ENCODE assay signal across 15 cellular contexts in genomic region chr2:160963957-160964356, GRCh38.
DNase-seq lines count a peak whose midpoint lies in the region; ATAC-seq, FAIRE-seq and TF ChIP-seq lines count a peak whose summit lies in the region.
"Had no signal": no experiment of that assay in that cellular context is flagged by ENCODE, and none has a peak within 500 bp of the region (broad histone marks: within the 10 kb centered on the region; RNA-seq: fewer than 3 reads in every experiment).

No MANE protein-coding gene starts in this region.

- no peak overlapping the region for H4K91ac ChIP-seq in IMR-90 (ENCODE audit: insufficient read depth, low read depth, low read length)
- no peak overlapping the region for H4K91ac ChIP-seq in H1 (replicated peaks; ENCODE audit: insufficient read length, low read length)

- H3K4me3 ChIP-seq in IMR-90 (ENCODE audit: insufficient read depth, low read depth, low read length), result no peak overlapping the region
- no peak overlapping the region for H3K4me3 ChIP-seq in H1 (ENCODE audit: extremely low read depth in 1 of 4, insufficient read depth in 2 of 4, low read depth in 3 of 4, low read length in 4 of 4)
- H3K4me3 ChIP-seq in fibroblast of the aortic adventitia (ENCODE audit: low read depth, low read length), result no peak overlapping the region
- H3K4me3 ChIP-seq in prostate gland, result no peak overlapping the region
- H3K4me3 ChIP-seq: A549 had no signal

- POLR2A ChIA-PET in IMR-90 (lab: Charles Lee; ENCODE audit: unreplicated experiment), result no interaction called here
- POLR2A ChIA-PET in H1 (lab: Charles Lee; ENCODE audit: partially characterized antibody), result no interaction called here

- no peak for ATAC-seq in IMR-90 (ENCODE audit: low read depth)
- ATAC-seq: A549, HepG2 had no signal

- TF ChIP-seq CTCF in IMR-90 (conservative IDR thresholded peaks at IDR 0.05; ENCODE audit: low read depth, low read length) (no peak), H1 (IDR thresholded peaks at IDR 0.05; ENCODE audit: control extremely low read depth in 1 of 3, insufficient read depth in 1 of 3, low read depth in 1 of 3, low read length in 3 of 3) (no peak), fibroblast of the aortic adventitia (IDR thresholded peaks at IDR 0.05; ENCODE audit: insufficient read depth, low read length) (no peak), HFFc6 (IDR thresholded peaks at IDR 0.05) (no peak), prostate gland (IDR thresholded peaks at IDR 0.05) (no peak)

- H3K9ac ChIP-seq in IMR-90 (ENCODE audit: low read depth, low read length) (no peak overlapping the region), H1 (replicated peaks in 1 of 4; ENCODE audit: extremely low read depth in 1 of 4, low read depth in 3 of 4, low read length in 3 of 4) (no peak overlapping the region)

- H3K36me3 ChIP-seq in IMR-90 (ENCODE audit: control insufficient read depth, insufficient read depth, low read length) (no peaks in the 10 kb centered on the region), H1 (ENCODE audit: control insufficient read depth in 2 of 4, insufficient read depth in 4 of 4, low read length in 3 of 4) (0 out of 8 replicates have a peak, but pooled peaks cover 0 to 2% (median under 1%) of the 10 kb centered on the region in 4 experiments), prostate gland (no peaks in the 10 kb centered on the region)

- H3K14ac ChIP-seq in IMR-90 (replicated peaks; ENCODE audit: low read depth, low read length) (no peak overlapping the region), H1 (ENCODE audit: insufficient read length) (no peak overlapping the region)

- no peak overlapping the region for H2AK9ac ChIP-seq in IMR-90 (replicated peaks; ENCODE audit: low read depth, low read length, poor library complexity)

- H3K9me3 ChIP-seq in IMR-90 (ENCODE audit: control insufficient read depth, insufficient read depth, low read length) (no peaks in the 10 kb centered on the region), H1 (ENCODE audit: insufficient read depth in 2 of 2, low read depth in 1 of 2, low read length in 1 of 2) (no peaks in the 10 kb centered on the region), prostate gland (no peaks in the 10 kb centered on the region)
- H3K9me3 ChIP-seq: A549, Caco-2 had no signal

- H3K4me1 Mint-ChIP-seq in T-helper 2 cell treated with Interferon-gamma antibody and Interleukin-4, amounts not matched to agents 5 μg/mL and 100 μg/mL, for 36 hours (ENCODE audit: low read depth), result no peaks in the 10 kb centered on the region
- peaks cover 13% of the 10 kb centered on the region for H3K4me1 Mint-ChIP-seq in HFFc6 (ENCODE audit: low read depth)
- H3K4me1 Mint-ChIP-seq: CD14-positive monocyte; CD8-positive, alpha-beta memory T cell had no signal

- H2BK120ac ChIP-seq in IMR-90 (ENCODE audit: low read depth, low read length) (no peak overlapping the region), H1 (replicated peaks; ENCODE audit: low read depth, low read length) (no peak overlapping the region)

- H3K36me3 Mint-ChIP-seq in T-helper 2 cell treated with Interferon-gamma antibody and Interleukin-4, amounts not matched to agents 5 μg/mL and 100 μg/mL, for 36 hours (ENCODE audit: low read depth), result no peaks in the 10 kb centered on the region
- no peaks in the 10 kb centered on the region for H3K36me3 Mint-ChIP-seq in HFFc6 (ENCODE audit: low read depth)
- H3K36me3 Mint-ChIP-seq: CD14-positive monocyte; CD8-positive, alpha-beta memory T cell had no signal

- H2BK5ac ChIP-seq in IMR-90 (ENCODE audit: low read depth, low read length, poor library complexity, severe bottlenecking) (no peak overlapping the region), H1 (ENCODE audit: low read depth, low read length) (no peak overlapping the region)

- no peak overlapping the region for H3K4me2 ChIP-seq in IMR-90 (ENCODE audit: low read depth, low read length)
- H3K4me2 ChIP-seq in H1 (ENCODE audit: insufficient read depth in 1 of 2, low read depth in 2 of 2, low read length in 2 of 2), result no peak overlapping the region
- H3K4me2 ChIP-seq: A549 had no signal

- WGBS in IMR-90 (ENCODE audit: extremely low coverage in 2 of 2, insufficient read length in 1 of 2), 2 experiments, result no CpG with 5 or more reads among the region's 3 CpGs
- 65% methylated on average over 3 of the region's 3 CpGs; no CpG with 5 or more reads in 1 of the 2 experiments for WGBS in H1 (ENCODE audit: extremely low coverage in 1 of 2, insufficient coverage in 1 of 2, insufficient read length in 1 of 2, insufficient replicate concordance in 2 of 2, low coverage in 1 of 2, low lambda C conversion rate in 2 of 2, missing lambda C conversion rate in 1 of 2), 2 experiments
- 78% methylated on average over 3 of the region's 3 CpGs for WGBS in prostate gland

- CTCF ChIA-PET in IMR-90 (lab: Yijun Ruan, JAX), result interaction anchor here (0.7 to 1.2 kb wide), 2 partner anchors 219 to 633 kb away, joined by 4 read pairs; no protein-coding TSS in a partner anchor
- CTCF ChIA-PET in H1 (lab: Charles Lee; ENCODE audit: partially characterized antibody), result interaction anchor here (1.0 to 2.8 kb wide), 3 partner anchors 30 to 383 kb away, joined by 3 to 11 read pairs (median 4); no protein-coding TSS in a partner anchor

- no peaks in the 10 kb centered on the region for H3K79me2 ChIP-seq in H1 (ENCODE audit: control insufficient read depth in 1 of 2, insufficient read depth in 2 of 2, low read length in 2 of 2)

- H3K79me1 ChIP-seq in IMR-90 (ENCODE audit: low read depth in 1 of 2, low read length in 2 of 2) (no peaks in the 10 kb centered on the region), H1 (ENCODE audit: low read depth, low read length) (no peaks in the 10 kb centered on the region)

- H2BK15ac ChIP-seq in IMR-90 (ENCODE audit: low read depth, low read length) (no peak overlapping the region), H1 (ENCODE audit: low read length) (no peak overlapping the region)

- H2AK5ac ChIP-seq in IMR-90 (ENCODE audit: low read depth, low read length) (no peak overlapping the region), H1 (ENCODE audit: low read depth, low read length) (no peak overlapping the region)

- H3K4me1 ChIP-seq in IMR-90 (ENCODE audit: control insufficient read depth, insufficient read depth, low read length) (peaks cover 2% of the 10 kb centered on the region; the same call in 1 of the 2 replicates), H1 (replicated peaks in 1 of 4; ENCODE audit: control insufficient read depth in 3 of 4, insufficient read depth in 4 of 4, low read length in 3 of 4) (no peaks in the 10 kb centered on the region), prostate gland (replicated peaks) (no peaks in the 10 kb centered on the region)
- H3K4me1 ChIP-seq: A549, Caco-2 had no signal

- no peaks in the 10 kb centered on the region for H3K27me3 ChIP-seq in IMR-90 (ENCODE audit: control insufficient read depth, insufficient read depth, low read length)
- no peaks in the 10 kb centered on the region for H3K27me3 ChIP-seq in H1 (replicated peaks in 1 of 4; ENCODE audit: control insufficient read depth in 3 of 4, extremely low read depth in 1 of 4, insufficient read depth in 3 of 4, low read length in 3 of 4)
- peaks cover 1% of the 10 kb centered on the region for H3K27me3 ChIP-seq in prostate gland (replicated peaks; ENCODE audit: insufficient read depth)

- peaks cover 3% of the 10 kb centered on the region; the same call in 1 of the 2 replicates for H3K9me1 ChIP-seq in IMR-90 (ENCODE audit: insufficient read depth, low read length)

- H2BK20ac ChIP-seq in IMR-90 (ENCODE audit: low read depth, low read length) (no peak overlapping the region), H1 (ENCODE audit: low read length) (no peak overlapping the region)

- no peak for TF ChIP-seq EP300 in H1 (IDR thresholded peaks at IDR 0.05; ENCODE audit: borderline replicate concordance in 1 of 2, low read depth in 2 of 2, low read length in 2 of 2)

- BruUV-seq in IMR-90 (replicated peaks; lab: Mats Ljungman, UMichigan), result no TSS peak

- H3K4ac ChIP-seq in IMR-90 (ENCODE audit: low read depth, low read length) (no peak overlapping the region), H1 (replicated peaks; ENCODE audit: insufficient read length, low read depth, low read length) (no peak overlapping the region)

- FAIRE-seq in H1 (lab: Jason Lieb, UNC), result no peak
- FAIRE-seq: A549, HepG2, HTR-8/SVneo had no signal

- dilution Hi-C loops in IMR-90 (cut with HindIII; ENCODE audit: low sequenced_read_pairs, unreplicated experiment), result no loop called here

- H3K27ac ChIP-seq in IMR-90 (ENCODE audit: insufficient read depth, low read length) (no peak overlapping the region), H1 (ENCODE audit: low read depth, low read length) (no peak overlapping the region), prostate gland (no peak overlapping the region)
- H3K27ac ChIP-seq: A549 had no signal

- no peaks in the 10 kb centered on the region for H3K23me2 ChIP-seq in H1 (ENCODE audit: low read depth, low read length)

- DNase-seq in IMR-90 (peak; percentile 11), H1 (ENCODE audit: low read depth in 1 of 2, low spot score in 2 of 2) (no peak), fibroblast of the aortic adventitia (ENCODE audit: low read depth) (peak; percentile 57), anterior cingulate cortex (lab: John Stamatoyannopoulos, UW) (no peak), HFFc6 (no peak), prostate gland (ENCODE audit: low spot score) (no peak)
- DNase-seq in T-helper 2 cell treated with Interferon-gamma antibody and Interleukin-4, amounts not matched to agents 5 μg/mL and 100 μg/mL, for 36 hours (ENCODE audit: low spot score), result no peak
- DNase-seq: Caco-2; CD8-positive, alpha-beta memory T cell; DMS53; H9 had no signal

- in situ Hi-C loops in IMR-90 (cut with MboI; ENCODE audit: low sequenced_read_pairs), result loop anchor here (10.0 kb wide), 1 partner anchor 549 kb away; no protein-coding TSS in a partner anchor

- no peak overlapping the region for H3K27ac Mint-ChIP-seq in T-helper 2 cell treated with Interferon-gamma antibody and Interleukin-4, amounts not matched to agents 5 μg/mL and 100 μg/mL, for 36 hours
- no peak overlapping the region for H3K27ac Mint-ChIP-seq in HFFc6
- H3K27ac Mint-ChIP-seq: CD14-positive monocyte; CD8-positive, alpha-beta memory T cell; H9 had no signal

- no peak overlapping the region for H3K4me3 Mint-ChIP-seq in T-helper 2 cell treated with Interferon-gamma antibody and Interleukin-4, amounts not matched to agents 5 μg/mL and 100 μg/mL, for 36 hours
- no peak overlapping the region for H3K4me3 Mint-ChIP-seq in HFFc6
- H3K4me3 Mint-ChIP-seq: CD14-positive monocyte; CD8-positive, alpha-beta memory T cell; H9 had no signal

- H3K23ac ChIP-seq in IMR-90 (ENCODE audit: low read depth, low read length), result no peak overlapping the region
- no peak overlapping the region for H3K23ac ChIP-seq in H1 (ENCODE audit: insufficient read length)

- TF ChIP-seq POLR2A in IMR-90 (IDR thresholded peaks at IDR 0.05; ENCODE audit: low read depth, low read length) (no peak), H1 (IDR thresholded peaks at IDR 0.05; ENCODE audit: control extremely low read depth in 1 of 2, low read depth in 2 of 2, low read length in 2 of 2) (no peak), prostate gland (IDR thresholded peaks at IDR 0.05) (no peak)

- peaks cover 16% of the 10 kb centered on the region for H3K27me3 Mint-ChIP-seq in T-helper 2 cell treated with Interferon-gamma antibody and Interleukin-4, amounts not matched to agents 5 μg/mL and 100 μg/mL, for 36 hours (ENCODE audit: low read depth)
- H3K27me3 Mint-ChIP-seq in HFFc6 (ENCODE audit: insufficient read depth), result no peaks in the 10 kb centered on the region; the same call in 1 of the 2 replicates

- no peaks in the 10 kb centered on the region for H3K9me3 Mint-ChIP-seq in T-helper 2 cell treated with Interferon-gamma antibody and Interleukin-4, amounts not matched to agents 5 μg/mL and 100 μg/mL, for 36 hours
- H3K9me3 Mint-ChIP-seq in HFFc6, result no peaks in the 10 kb centered on the region
- H3K9me3 Mint-ChIP-seq: CD8-positive, alpha-beta memory T cell; H9 had no signal

- no peak overlapping the region for H2AFZ ChIP-seq in IMR-90 (replicated peaks; ENCODE audit: low read length, poor library complexity)
- H2AFZ ChIP-seq in H1 (ENCODE audit: low read length), result peak overlapping the region; percentile 58; the same call in 1 of the 2 replicates

- H4K8ac ChIP-seq in IMR-90 (ENCODE audit: low read depth in 2 of 2, low read length in 2 of 2) (no peak overlapping the region), H1 (ENCODE audit: extremely low read depth, insufficient read depth, low read length) (no peak overlapping the region)

- H3K18ac ChIP-seq in IMR-90 (ENCODE audit: low read depth, low read length), result no peak overlapping the region; the same call in 1 of the 2 replicates
- H3K18ac ChIP-seq in H1 (ENCODE audit: extremely low read depth, low read length), result no peak overlapping the region

- H3K56ac ChIP-seq in IMR-90 (ENCODE audit: extremely low read depth, insufficient read depth, low read length), result no peak overlapping the region
- H3K56ac ChIP-seq in H1 (replicated peaks; ENCODE audit: insufficient read length, low read depth, low read length), result no peak overlapping the region

- no peaks in the 10 kb centered on the region for H4K20me1 ChIP-seq in IMR-90 (ENCODE audit: insufficient read depth, low read length)
- H4K20me1 ChIP-seq in H1 (replicated peaks in 1 of 2; ENCODE audit: control insufficient read depth in 1 of 2, insufficient read depth in 2 of 2, low read length in 2 of 2), result no peaks in the 10 kb centered on the region

- no peak overlapping the region for H2BK12ac ChIP-seq in H1 (ENCODE audit: low read depth, low read length)

- TF ChIP-seq RAD21 in IMR-90 (IDR thresholded peaks at IDR 0.05; ENCODE audit: low read length) (no peak), H1 (IDR thresholded peaks at IDR 0.05 in 1 of 2, conservative IDR thresholded peaks at IDR 0.05 in 1 of 2; ENCODE audit: low read depth in 2 of 2, low read length in 2 of 2) (no peak)

- H4K5ac ChIP-seq in IMR-90 (ENCODE audit: low read depth, low read length), result no peak overlapping the region
- H4K5ac ChIP-seq in H1 (ENCODE audit: insufficient read length, low read depth, low read length), result no peak overlapping the region

- intact Hi-C loops in IMR-90 (cut with micrococcal nuclease) (no loop called here), prostate gland (cut with DNase I) (loop anchor here (10.0 kb wide), 1 partner anchor 299 kb away; no protein-coding TSS in a partner anchor)

Comparison
In these comparisons a context has a peak if more than half of its experiments do, and no peak if none do; other contexts are left out.
1. DNase-seq: peak in IMR-90 (single experiment) and fibroblast of the aortic adventitia (single experiment); none in H1 (0 of 2), T-helper 2 cell treated with Interferon-gamma antibody and Interleukin-4, amounts not matched to agents 5 μg/mL and 100 μg/mL, for 36 hours (single experiment), anterior cingulate cortex (0 of 58), HFFc6 (single experiment) and prostate gland (single experiment).